1 cellular context compared by ENCODE assay signal in genomic region chr5:96090205-96090604, GRCh38.
TF ChIP-seq lines count a peak whose summit lies in the region.

No MANE protein-coding gene starts in this region.

TF ChIP-seq in WTC11, 78 proteins besides CTCF, POLR2A, EP300 and RAD21 (continued from another document):
- no peak for TF ChIP-seq FOXK1 (CRISPR knock-in tag; IDR thresholded peaks at IDR 0.05)
- TF ChIP-seq MXD4 (CRISPR knock-in tag; IDR thresholded peaks at IDR 0.05; ENCODE audit: borderline replicate concordance), result no peak
- no peak for TF ChIP-seq CREB1 (CRISPR knock-in tag; IDR thresholded peaks at IDR 0.05)
- TF ChIP-seq RELA (CRISPR knock-in tag; IDR thresholded peaks at IDR 0.05; ENCODE audit: borderline replicate concordance), result no peak
- no peak for TF ChIP-seq MAX (CRISPR knock-in tag; IDR thresholded peaks at IDR 0.05)
- TF ChIP-seq ZNF219 (CRISPR knock-in tag; IDR thresholded peaks at IDR 0.05; ENCODE audit: borderline replicate concordance), result no peak
